ENCODE assay signal across 27 cellular contexts in the genomic region with DNA sequence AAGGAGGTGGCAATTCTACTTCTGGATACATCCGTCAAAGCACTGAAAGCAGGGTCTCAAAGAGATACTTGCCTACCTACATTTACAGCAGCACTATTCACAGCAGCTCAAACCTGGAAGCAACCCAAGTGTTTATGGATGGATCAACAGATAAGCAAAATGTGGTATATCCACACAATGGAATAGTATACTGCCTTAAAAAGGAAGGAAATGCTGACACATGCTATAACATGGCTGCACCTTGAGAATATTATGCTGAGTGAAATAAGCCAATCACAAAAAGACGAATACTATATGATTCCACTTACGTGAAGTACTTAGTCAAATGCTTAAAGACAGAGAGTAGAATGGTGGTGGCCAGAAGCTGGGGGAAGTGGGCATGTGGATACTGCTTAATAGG.
"Had no signal": no experiment of that assay in that cellular context is flagged by ENCODE, and none has a peak within 500 bp of the region (broad histone marks: within the 10 kb centered on the region; RNA-seq: fewer than 3 reads in every experiment).

No MANE protein-coding gene starts in this region.

- H3K4me1 ChIP-seq: left lung, lower lobe of right lung, pancreas, prostate gland, sigmoid colon, spleen, tibial nerve, vagina had no signal

- H3K36me3 ChIP-seq: left lung, lower lobe of right lung, pancreas, prostate gland, sigmoid colon, vagina had no signal

- DNase-seq: hypothalamus; immature natural killer cell; kidney; left colon; left lung; lower lobe of right lung; mammary epithelial cell; mesenchymal stem cell; naive thymus-derived CD8-positive, alpha-beta T cell; nucleus accumbens; pancreas; posterior cingulate gyrus; retina; right cardiac atrium; sigmoid colon; small intestine; spleen; stimulated activated CD4-positive, alpha-beta T cell treated with anti-CD3 and anti-CD28 coated beads, Interleukin-4, amount 100 ng/mL, for 4 hours; stimulated activated CD8-positive, alpha-beta memory T cell treated with anti-CD3 and anti-CD28 coated beads, Interleukin-4, amount 100 ng/mL, for 48 hours; stimulated activated naive CD4-positive, alpha-beta T cell treated with Interleukin-2 at 50 U/mL for 16 hours; stimulated activated naive CD8-positive, alpha-beta T cell treated with anti-CD3 and anti-CD28 coated beads, Interleukin-15, amount 100 ng/mL, for 72 hours; substantia nigra had no signal

- H3K4me3 ChIP-seq: left lung, lower lobe of right lung, pancreas, prostate gland, sigmoid colon, spleen, tibial nerve, vagina had no signal

- H3K27ac ChIP-seq: left lung, lower lobe of right lung, pancreas, prostate gland, sigmoid colon, spleen, tibial nerve, vagina had no signal

- H3K27me3 ChIP-seq: left lung, pancreas, sigmoid colon, spleen, tibial nerve, vagina had no signal

- FAIRE-seq: islet of Langerhans, kidney, pancreas, small intestine had no signal

- H3K9me3 ChIP-seq: lower lobe of right lung, pancreas, prostate gland, sigmoid colon, vagina had no signal

- ATAC-seq: left colon; left lung; lower lobe of right lung; naive thymus-derived CD8-positive, alpha-beta T cell; pancreas; right cardiac atrium; stimulated activated memory B cell treated with anti-CD40 and anti-IgM and Interleukin-4, amounts not matched to agents 10 μg/mL and 1 μg/mL and 100 μg/mL, for 72 hours; stimulated activated naive CD8-positive, alpha-beta T cell treated with anti-CD3 and anti-CD28 coated beads, Interleukin-15, amount 100 ng/mL, for 72 hours had no signal
